In the genomic region with DNA sequence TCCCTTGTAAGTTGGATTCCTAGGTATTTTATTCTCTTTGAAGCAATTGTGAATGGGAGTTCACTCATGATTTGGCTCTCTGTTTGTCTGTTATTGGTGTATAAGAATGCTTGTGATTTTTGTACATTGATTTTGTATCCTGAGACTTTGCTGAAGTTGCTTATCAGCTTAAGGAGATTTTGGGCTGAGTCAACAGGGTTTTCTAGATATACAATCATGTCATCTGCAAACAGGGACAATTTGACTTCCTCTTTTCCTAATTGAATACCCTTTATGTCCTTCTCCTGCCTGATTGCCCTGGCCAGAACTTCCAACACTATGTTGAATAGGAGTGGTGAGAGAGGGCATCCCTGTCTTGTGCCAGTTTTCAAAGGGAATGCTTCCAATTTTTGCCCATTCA, we compare ENCODE assay signal across 4 cellular contexts. TPM values are rescaled to one million over a fixed set of nuclear protein-coding genes. Genes with fewer than 3 reads are reported as not detected.
"Had no signal": no experiment of that assay in that cellular context is flagged by ENCODE, and none has a peak within 500 bp of the region (broad histone marks: within the 10 kb centered on the region; RNA-seq: fewer than 3 reads in every experiment).

No MANE protein-coding gene starts in this region.

RNA-seq across cellular contexts. Expression of gene MS4A3, which starts 6.0 kb away (rescaled TPM):
- total RNA-seq: LHCN-M2, M059J, MCF 10A, NCI-H460 had no signal

RNA-seq across cellular contexts. Expression of gene OOSP2, which starts 10.2 kb away (rescaled TPM):
- total RNA-seq: LHCN-M2, M059J, MCF 10A, NCI-H460 had no signal

RNA-seq across cellular contexts. Expression of gene OOSP4B, which starts 33.4 kb away (rescaled TPM):
- total RNA-seq: LHCN-M2, M059J, MCF 10A, NCI-H460 had no signal

RNA-seq across cellular contexts. Expression of gene MS4A2, which starts 38.0 kb away (rescaled TPM):
- total RNA-seq: LHCN-M2, M059J, MCF 10A, NCI-H460 had no signal
